In the genomic region with DNA sequence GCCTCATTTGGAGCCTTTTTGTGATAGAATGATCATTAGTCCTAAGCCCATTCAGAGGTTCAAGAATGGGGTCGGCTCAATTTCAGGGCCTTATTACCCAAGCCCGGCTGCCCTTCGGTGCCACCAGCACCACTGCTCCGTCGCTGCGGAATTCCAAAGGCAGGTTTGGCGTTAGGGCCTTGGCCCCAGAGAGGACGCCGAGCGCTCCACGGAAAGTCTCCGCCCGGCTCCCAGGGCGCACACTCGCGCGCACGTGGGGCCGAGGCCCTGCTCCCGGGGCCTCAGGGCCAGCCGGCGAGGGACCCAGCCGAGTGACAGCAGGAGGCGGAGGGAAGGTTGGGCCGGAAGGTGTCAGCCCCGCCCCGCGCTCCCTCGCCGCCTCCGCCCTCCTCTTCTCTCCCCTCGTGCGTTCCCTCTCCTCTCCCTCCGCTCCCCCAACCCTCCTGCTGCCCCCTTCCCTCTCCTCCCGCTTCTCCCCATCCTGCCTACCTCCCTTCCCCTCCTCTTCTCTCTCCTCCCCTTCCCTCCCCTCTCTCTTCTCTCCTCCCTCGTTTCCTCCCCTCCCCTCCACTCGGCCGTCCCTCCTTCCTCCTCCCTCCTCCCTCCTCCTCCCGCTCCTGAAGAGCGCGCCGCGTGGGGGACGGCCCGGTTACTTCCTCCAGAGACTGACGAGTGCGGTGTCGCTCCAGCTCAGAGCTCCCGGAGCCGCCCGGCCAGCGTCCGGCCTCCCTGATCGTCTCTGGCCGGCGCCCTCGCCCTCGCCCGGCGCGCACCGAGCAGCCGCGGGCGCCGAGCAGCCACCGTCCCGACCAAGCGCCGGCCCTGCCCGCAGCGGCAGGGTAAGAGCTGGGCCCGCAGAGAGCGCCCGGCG, we compare ENCODE assay signal across 8 cellular contexts. TPM values are rescaled to one million over a fixed set of nuclear protein-coding genes. Genes with fewer than 3 reads are reported as not detected.
DNase-seq lines count a peak whose midpoint lies in the region; ATAC-seq and TF ChIP-seq lines count a peak whose summit lies in the region.

A gene (plus strand): TSS at position 648 of the 871 bp plus-strand sequence. CDS start 4,106 bp downstream, outside the sequence.

- POLR2A ChIA-PET in A673 (lab: Charles Lee; ENCODE audit: low non-redundant PET), result no interaction called here

- ATAC-seq in HG03280 (IDR thresholded peaks at IDR 0.05; ENCODE audit: unreplicated experiment), result peak; percentile 56

- no peaks in the 10 kb centered on the region for H3K9me3 ChIP-seq in A673 (ENCODE audit: low read depth, low read length, poor library complexity, severe bottlenecking)

- peak; percentile 66 for TF ChIP-seq POLR2A in GM18951 (IDR thresholded peaks at IDR 0.05; ENCODE audit: extremely low read depth, insufficient read depth, insufficient read length)

- TF ChIP-seq CTCF in A673 (conservative IDR thresholded peaks at IDR 0.05; ENCODE audit: low read depth, low read length), result no peak

- peak within 1 kb of the TSS; percentile 87 for H3K4me3 ChIP-seq in A673 (ENCODE audit: low read depth, low read length, poor library complexity, severe bottlenecking)

- in situ Hi-C loops in GM18951 (cut with MboI; ENCODE audit: low sequenced_read_pairs, unreplicated experiment), result no loop called here

- no TSS peak for BruUV-seq in A673 (replicated peaks; lab: Mats Ljungman, UMichigan)

- intact Hi-C loops in A673 (cut with micrococcal nuclease; ENCODE audit: unreplicated experiment), result loop anchor here (5.0 to 10.0 kb wide), 2 partner anchors 73 to 329 kb away; no protein-coding TSS in a partner anchor

- no peaks in the 10 kb centered on the region for H3K27me3 ChIP-seq in A673 (replicated peaks; ENCODE audit: insufficient read depth, low read depth, low read length, poor library complexity)

- H3K27ac ChIP-seq in A673 (ENCODE audit: low read depth, low read length, poor library complexity, severe bottlenecking), result peak within 1 kb of the TSS; percentile 88

- peaks cover 6% of the 10 kb centered on the region for H3K36me3 ChIP-seq in A673 (ENCODE audit: insufficient read depth, low read length, poor library complexity, severe bottlenecking)

- DNase-seq in A673 (ENCODE audit: low spot score) (peak; percentile 94), NCI-H460 (ENCODE audit: extremely low read depth, low read depth) (peak; percentile 77), cerebellar nuclear complex (lab: John Stamatoyannopoulos, UW) (peak; percentile 19 to 59), islet precursor cell (peak; percentile 96)
- peak; percentile 52 for DNase-seq in activated CD4-positive, alpha-beta T cell treated with anti-CD3 and anti-CD28 coated beads for 1 hour
- peak; percentile 51 to 70 (median 56) for DNase-seq in stimulated activated CD4-positive, alpha-beta T cell treated with anti-CD3 and anti-CD28 coated beads, Interleukin-12 subunit alpha, Interleukin-12 subunit beta, amount 100 ng/mL, for 48 hours (ENCODE audit: low read depth in 2 of 3, low spot score in 1 of 3)

- peaks cover 19% of the 10 kb centered on the region for H3K4me1 ChIP-seq in A673 (ENCODE audit: insufficient read depth, low read length, poor library complexity, severe bottlenecking)

- CTCF ChIA-PET in A673 (lab: Charles Lee), result no interaction called here

RNA-seq across cellular contexts. Expression of the gene that starts here (rescaled TPM):
- 35.1 and 45.6 TPM in 2 replicates for total RNA-seq in A673 (2021)
- 5.7 and 7.2 TPM in 2 replicates for total RNA-seq in NCI-H460 (2014; rRNA removed; shearing (Covaris generic))
- polyA plus RNA-seq in NCI-H460 (2014; cell fraction: nucleus; rRNA removed), result 4.2 and 9.9 TPM in 2 replicates

Comparison
In these comparisons a context has a peak if more than half of its experiments do, and no peak if none do; other contexts are left out.
1. Peak in every context shown above with its lines: DNase-seq, ATAC-seq, H3K4me3 ChIP-seq and H3K27ac ChIP-seq.
2. DNase-seq: peak in every context shown above with its lines; median percentile 96 in islet precursor cell; 94 in A673; 77 in NCI-H460; 56 in stimulated activated CD4-positive, alpha-beta T cell treated with anti-CD3 and anti-CD28 coated beads, Interleukin-12 subunit alpha, Interleukin-12 subunit beta, amount 100 ng/mL, for 48 hours; 52 in activated CD4-positive, alpha-beta T cell treated with anti-CD3 and anti-CD28 coated beads for 1 hour; 39 in cerebellar nuclear complex.